ENCODE assay signal across 15 cellular contexts in the genomic region with DNA sequence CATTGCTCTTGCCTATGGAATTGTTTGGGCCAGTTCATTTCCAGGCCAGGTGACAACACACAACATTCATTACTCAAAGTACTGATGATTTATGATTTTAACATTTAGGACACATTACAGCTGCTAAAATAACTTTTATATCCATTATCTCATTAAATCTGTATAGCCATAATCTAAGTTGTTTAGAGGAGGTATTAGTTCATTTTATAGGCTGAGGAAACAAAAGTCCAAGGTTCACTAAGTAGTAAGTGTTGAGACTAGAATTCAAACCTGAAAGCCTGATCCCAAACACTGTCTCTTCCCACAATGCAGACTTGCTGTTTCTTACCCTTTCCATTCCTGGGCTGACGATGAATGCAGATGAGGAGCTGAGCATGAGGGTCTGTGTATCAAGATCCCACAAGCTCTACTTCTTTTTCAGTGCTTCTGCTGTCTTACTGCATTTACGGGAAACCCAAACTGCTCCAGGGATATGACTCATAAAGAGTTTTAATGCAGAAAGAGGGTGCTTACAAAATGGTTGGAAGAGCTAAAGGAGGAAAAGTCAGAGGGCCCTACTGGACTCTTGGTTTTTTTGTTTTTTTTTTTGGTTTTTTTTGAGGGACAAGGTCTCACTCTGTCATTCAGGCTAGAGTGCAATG. TPM values are rescaled to one million over a fixed set of nuclear protein-coding genes. Genes with fewer than 3 reads are reported as not detected.
DNase-seq lines count a peak whose midpoint lies in the region; ATAC-seq and TF ChIP-seq lines count a peak whose summit lies in the region.
"Had no signal": no experiment of that assay in that cellular context is flagged by ENCODE, and none has a peak within 500 bp of the region (broad histone marks: within the 10 kb centered on the region; RNA-seq: fewer than 3 reads in every experiment).

No MANE protein-coding gene starts in this region.

- peaks cover 0 to 4% of the 10 kb centered on the region in 2 donors for H3K9me3 ChIP-seq in breast epithelium
- H3K9me3 ChIP-seq in smooth muscle cell (replicated peaks; ENCODE audit: low read depth) = no peaks in the 10 kb centered on the region
- no peaks in the 10 kb centered on the region; the same call in 1 of the 2 replicates for H3K9me3 ChIP-seq in BE2C
- H3K9me3 ChIP-seq: BLaER1 treated with 17β-estradiol and CSF1 and Interleukin-3, amounts not matched to agents 10 nM and 100 nM had no signal

- no peak overlapping the region for H3K9ac ChIP-seq in smooth muscle cell (ENCODE audit: low read depth)
- H3K9ac ChIP-seq: BLaER1 treated with 17β-estradiol and CSF1 and Interleukin-3, amounts not matched to agents 10 nM and 100 nM had no signal

- peaks cover 37% of the 10 kb centered on the region for H3K79me2 ChIP-seq in smooth muscle cell (ENCODE audit: low read depth)

- H3F3A ChIP-seq in smooth muscle cell (ENCODE audit: low read depth) = no peaks in the 10 kb centered on the region

- H3K27me3 ChIP-seq in breast epithelium (no peaks in the 10 kb centered on the region), foreskin keratinocyte (no peaks in the 10 kb centered on the region), smooth muscle cell (ENCODE audit: low read depth) (no peaks in the 10 kb centered on the region), BE2C (no peaks in the 10 kb centered on the region)
- H3K27me3 ChIP-seq: BLaER1 treated with 17β-estradiol and CSF1 and Interleukin-3, amounts not matched to agents 10 nM and 100 nM had no signal

- WGBS in smooth muscle cell (ENCODE audit: low lambda C conversion rate) = 26% methylated on average over 2 of the region's 2 CpGs

- no peak for TF ChIP-seq POLR2A in breast epithelium (IDR thresholded peaks at IDR 0.05)

- ATAC-seq in foreskin keratinocyte = peak; percentile 47
- ATAC-seq in effector memory CD8-positive, alpha-beta T cell (replicated peaks) = no peak
- ATAC-seq in HG03469 (IDR thresholded peaks at IDR 0.05; ENCODE audit: unreplicated experiment) = no peak
- ATAC-seq: HCT116 had no signal

- H3K4me1 ChIP-seq in breast epithelium = no peaks in the 10 kb centered on the region
- H3K4me1 ChIP-seq in foreskin keratinocyte = no peaks in the 10 kb centered on the region
- no peaks in the 10 kb centered on the region for H3K4me1 ChIP-seq in smooth muscle cell (ENCODE audit: low read depth)
- no peaks in the 10 kb centered on the region for H3K4me1 ChIP-seq in BE2C

- H3K4me3 Mint-ChIP-seq in MCF 10A (ENCODE audit: unreplicated experiment) = no peak overlapping the region
- H3K4me3 Mint-ChIP-seq in effector memory CD8-positive, alpha-beta T cell = no peak overlapping the region
- H3K4me3 Mint-ChIP-seq: CD4-positive, alpha-beta memory T cell had no signal

- CTCF ChIA-PET in MCF 10A (lab: Yijun Ruan, JAX) = interaction anchor here (0.6 to 3.8 kb wide), 6 partner anchors 11 to 383 kb away, joined by 3 to 13 read pairs (median 4); a partner anchor contains a TSS

- H3K36me3 Mint-ChIP-seq in MCF 10A (ENCODE audit: insufficient read depth, unreplicated experiment) = peaks cover 6% of the 10 kb centered on the region
- H3K36me3 Mint-ChIP-seq in effector memory CD8-positive, alpha-beta T cell (ENCODE audit: insufficient read depth) = no peaks in the 10 kb centered on the region
- H3K36me3 Mint-ChIP-seq: CD4-positive, alpha-beta memory T cell had no signal

- no peak overlapping the region for H3K4me3 ChIP-seq in breast epithelium
- H3K4me3 ChIP-seq in smooth muscle cell = no peak overlapping the region
- no peak overlapping the region for H3K4me3 ChIP-seq in BE2C (ENCODE audit: low read depth, low read length)
- H3K4me3 ChIP-seq: BLaER1 treated with 17β-estradiol and CSF1 and Interleukin-3, amounts not matched to agents 10 nM and 100 nM had no signal

- H3K4me2 ChIP-seq in smooth muscle cell = peak overlapping the region; percentile 13

- H3K4me1 Mint-ChIP-seq in MCF 10A (ENCODE audit: insufficient read depth, unreplicated experiment) = peaks cover 20% of the 10 kb centered on the region
- no peaks in the 10 kb centered on the region for H3K4me1 Mint-ChIP-seq in effector memory CD8-positive, alpha-beta T cell (ENCODE audit: low read depth in 2 of 2)
- H3K4me1 Mint-ChIP-seq: CD4-positive, alpha-beta memory T cell had no signal

- no peaks in the 10 kb centered on the region for H4K20me1 ChIP-seq in smooth muscle cell (ENCODE audit: low read depth)
- H4K20me1 ChIP-seq: BLaER1 treated with 17β-estradiol and CSF1 and Interleukin-3, amounts not matched to agents 10 nM and 100 nM had no signal

- peaks cover 7% of the 10 kb centered on the region for H3K9me3 Mint-ChIP-seq in MCF 10A (ENCODE audit: unreplicated experiment)
- H3K9me3 Mint-ChIP-seq in effector memory CD8-positive, alpha-beta T cell = no peaks in the 10 kb centered on the region

- POLR2A ChIA-PET in MCF 10A (lab: Yijun Ruan, JAX) = no interaction called here

- H2AFZ ChIP-seq in smooth muscle cell (ENCODE audit: low read depth) = no peak overlapping the region

- intact Hi-C loops in MCF 10A (cut with micrococcal nuclease) (no loop called here), breast epithelium (cut with DNase I; ENCODE audit: low total_unique reads) (no loop called here)

- H3K27ac ChIP-seq in breast epithelium = no peak overlapping the region
- H3K27ac ChIP-seq in foreskin keratinocyte = no peak overlapping the region
- H3K27ac ChIP-seq in smooth muscle cell (ENCODE audit: low read depth) = peak overlapping the region; percentile 59
- H3K27ac ChIP-seq: BLaER1 treated with 17β-estradiol and CSF1 and Interleukin-3, amounts not matched to agents 10 nM and 100 nM had no signal

- H3K27me3 Mint-ChIP-seq in MCF 10A (ENCODE audit: insufficient read depth, unreplicated experiment) = no peaks in the 10 kb centered on the region
- H3K27me3 Mint-ChIP-seq in effector memory CD8-positive, alpha-beta T cell = no peaks in the 10 kb centered on the region
- H3K27me3 Mint-ChIP-seq: CD4-positive, alpha-beta memory T cell had no signal

- H3K36me3 ChIP-seq in breast epithelium (no peaks in the 10 kb centered on the region), smooth muscle cell (ENCODE audit: low read depth) (no peaks in the 10 kb centered on the region), BE2C (no peaks in the 10 kb centered on the region)
- H3K36me3 ChIP-seq: BLaER1 treated with 17β-estradiol and CSF1 and Interleukin-3, amounts not matched to agents 10 nM and 100 nM had no signal

- no peak overlapping the region for H3K27ac Mint-ChIP-seq in MCF 10A (ENCODE audit: low read depth, unreplicated experiment)
- no peak overlapping the region for H3K27ac Mint-ChIP-seq in effector memory CD8-positive, alpha-beta T cell
- H3K27ac Mint-ChIP-seq: CD4-positive, alpha-beta memory T cell had no signal

- no peak for TF ChIP-seq CTCF in MCF 10A (IDR thresholded peaks at IDR 0.05; ENCODE audit: unreplicated experiment)
- no peak for TF ChIP-seq CTCF in breast epithelium (IDR thresholded peaks at IDR 0.05)
- no peak for TF ChIP-seq CTCF in foreskin keratinocyte (conservative IDR thresholded peaks at IDR 0.05)
- TF ChIP-seq CTCF in smooth muscle cell (IDR thresholded peaks at IDR 0.05; ENCODE audit: borderline replicate concordance, insufficient read depth, poor library complexity, severe bottlenecking) = no peak
- TF ChIP-seq CTCF in BE2C (IDR thresholded peaks at IDR 0.05; ENCODE audit: low read depth, low read length) = no peak

- DNase-seq in MCF 10A (ENCODE audit: unreplicated experiment) = peak; percentile 34
- no peak for DNase-seq in breast epithelium (ENCODE audit: low spot score in 2 of 2)
- DNase-seq in RPMI7951 (ENCODE audit: low read depth) = peak; percentile 77
- DNase-seq in foreskin keratinocyte = peak; percentile 9 to 49
- no peak for DNase-seq in smooth muscle cell (lab: John Stamatoyannopoulos, UW; ENCODE audit: unreplicated experiment)
- DNase-seq in effector memory CD8-positive, alpha-beta T cell = no peak
- DNase-seq in BE2C = no peak
- DNase-seq: 8988T; CD4-positive, alpha-beta memory T cell; DMS79; EL; GDM1 had no signal

- BruUV-seq in MCF 10A (replicated peaks; lab: Mats Ljungman, UMichigan) = no TSS peak

RNA-seq across cellular contexts. Expression of a gene that starts 17.9 kb away (rescaled TPM):
- total RNA-seq in MCF 10A (2022) = 2.5 and 3.9 TPM in 2 replicates
- 10 to 100 TPM; 24.3 to 42.4 (median 25.9) TPM for total RNA-seq in breast epithelium
- 14.8 and 15.5 TPM in 2 replicates for total RNA-seq in RPMI7951 (2014; rRNA removed; shearing (Covaris generic))
- 3.1 and 3.5 TPM in 2 replicates for total RNA-seq in foreskin keratinocyte
- polyA plus RNA-seq in foreskin keratinocyte = 0.74 and 1.0 TPM in 2 replicates
- total RNA-seq in smooth muscle cell = 151 and 162 TPM in 2 replicates
- 123 and 137 TPM in 2 replicates for polyA plus RNA-seq in smooth muscle cell
- 1.4 TPM for polyA plus RNA-seq in BE2C (2012; ENCODE audit: insufficient read depth, insufficient read length, low read depth)

Comparison
In these comparisons a context has a peak if more than half of its experiments do, and no peak if none do; other contexts are left out.
1. DNase-seq: peak in MCF 10A (single experiment), RPMI7951 (single experiment) and foreskin keratinocyte (2 of 2); none in breast epithelium (0 of 2), smooth muscle cell (single experiment), effector memory CD8-positive, alpha-beta T cell (0 of 3) and BE2C (single experiment).